In genomic region chr17:7993972-7994589, GRCh38 we compare ENCODE assay signal across 31 cellular contexts. TPM values are rescaled to one million over a fixed set of nuclear protein-coding genes. Genes with fewer than 3 reads are reported as not detected.
"Had no signal": no experiment of that assay in that cellular context is flagged by ENCODE, and none has a peak within 500 bp of the region (broad histone marks: within the 10 kb centered on the region; RNA-seq: fewer than 3 reads in every experiment).

No MANE protein-coding gene starts in this region.

- H3K27ac ChIP-seq: breast epithelium, Peyer's patch, RWPE1, SJSA1 had no signal

- H3K4me1 ChIP-seq: breast epithelium had no signal

- DNase-seq: activated CD4-positive, alpha-beta T cell treated with anti-CD3 and anti-CD28 coated beads for 1 hour; activated CD4-positive, alpha-beta T cell treated with anti-CD3 and anti-CD28 coated beads, Interleukin-2, amount 10 ng/mL, durations not matched to agents 24 days and 14 days; activated CD4-positive, alpha-beta T cell treated with anti-CD3 and anti-CD28 coated beads, Interleukin-2, amount 50 U/mL, for 48 hours; activated CD8-positive, alpha-beta memory T cell treated with anti-CD3 and anti-CD28 coated beads, Interleukin-2, amount 10 ng/mL, durations not matched to agents 7 days and 5 days; activated effector memory CD4-positive, alpha-beta T cell treated with Interleukin-2 at 50 U/mL for 16 hours; activated naive CD4-positive, alpha-beta T cell; activated T-cell treated with anti-CD3 and anti-CD28 coated beads, Interleukin-2, amount 50 U/mL, for 24 hours; aorta; central memory CD4-positive, alpha-beta T cell; KG1; NCI-H1048; NCI-H146; NCI-H187 treated with DMSO at 0.1 percent for 48 hours; NCI-H2081 treated with DMSO at 0.1 percent for 48 hours; NCI-H2227 treated with DMSO at 0.1 percent for 48 hours; NCI-H446 treated with DMSO at 0.1 percent for 48 hours; NCI-H524 treated with DMSO at 0.1 percent for 48 hours; NCI-H774; NK-92 treated with Interleukin-12 subunit alpha and Interleukin-12 subunit beta, amount 100 ng/mL, for 24 hours; Peyer's patch; SHP77; SW 1271 had no signal

- H3K27me3 ChIP-seq: breast epithelium, Peyer's patch had no signal

- H3K36me3 ChIP-seq: breast epithelium, Peyer's patch, SJSA1 had no signal

- ATAC-seq: activated CD8-positive, alpha-beta memory T cell treated with anti-CD3 and anti-CD28 coated beads, Interleukin-2, amount 10 ng/mL, durations not matched to agents 7 days and 5 days; SK-N-SH treated with all-trans-retinoic acid at 6 μM for 48 hours; WTC11 had no signal

- H3K9me3 ChIP-seq: breast epithelium, Peyer's patch, SJSA1 had no signal

- H3K4me3 ChIP-seq: breast epithelium, Peyer's patch, SJSA1 had no signal

RNA-seq across cellular contexts. Expression of gene GUCY2D, which starts 8.3 kb away (rescaled TPM):
- total RNA-seq: activated CD4-positive, alpha-beta T cell treated with anti-CD3 and anti-CD28 coated beads, Interleukin-2, amount 10 ng/mL, durations not matched to agents 24 days and 14 days; activated CD8-positive, alpha-beta memory T cell treated with anti-CD3 and anti-CD28 coated beads, Interleukin-2, amount 10 ng/mL, durations not matched to agents 7 days and 5 days; activated T-helper 1 cell treated with anti-CD3 and anti-CD28 coated beads, Interleukin-12 subunit alpha, Interleukin-12 subunit beta, Interleukin-2, Interleukin-4 antibody, amounts not matched to agents 30 ng/mL and 10 ng/mL and 1 ng/mL, durations not matched to agents 14 hours and 24 hours and 36 hours; aorta; LHCN-M2; M059J; Peyer's patch; SJSA1; T-helper 1 cell treated with Interleukin-12 subunit alpha and Interleukin-12 subunit beta and Interleukin-4 antibody, amounts not matched to agents 30 ng/mL and 1 ng/mL, for 36 hours had no signal
- polyA plus RNA-seq: aorta had no signal

RNA-seq across cellular contexts. Expression of gene ALOX15B, which starts 44.8 kb away (rescaled TPM):
- total RNA-seq: activated CD4-positive, alpha-beta T cell treated with anti-CD3 and anti-CD28 coated beads, Interleukin-2, amount 10 ng/mL, durations not matched to agents 24 days and 14 days; activated CD8-positive, alpha-beta memory T cell treated with anti-CD3 and anti-CD28 coated beads, Interleukin-2, amount 10 ng/mL, durations not matched to agents 7 days and 5 days; activated T-helper 1 cell treated with anti-CD3 and anti-CD28 coated beads, Interleukin-12 subunit alpha, Interleukin-12 subunit beta, Interleukin-2, Interleukin-4 antibody, amounts not matched to agents 30 ng/mL and 10 ng/mL and 1 ng/mL, durations not matched to agents 14 hours and 24 hours and 36 hours; M059J; SJSA1; T-helper 1 cell treated with Interleukin-12 subunit alpha and Interleukin-12 subunit beta and Interleukin-4 antibody, amounts not matched to agents 30 ng/mL and 1 ng/mL, for 36 hours had no signal
